1 cellular context compared by ENCODE assay signal in genomic region chr9:127634698-127635097, GRCh38.
TF ChIP-seq lines count a peak whose summit lies in the region.

No MANE protein-coding gene starts in this region.

TF ChIP-seq in HepG2, 621 proteins besides CTCF, POLR2A, EP300 and RAD21 (continued from another document):
- TF ChIP-seq ZNF362 (CRISPR knock-in tag; IDR thresholded peaks at IDR 0.05; ENCODE audit: borderline replicate concordance) (peak; percentile 22; the same call in 1 of the 2 replicates), GTF3A (CRISPR knock-in tag; conservative IDR thresholded peaks at IDR 0.05) (no peak)
